1 cellular context compared by ENCODE assay signal in the genomic region with DNA sequence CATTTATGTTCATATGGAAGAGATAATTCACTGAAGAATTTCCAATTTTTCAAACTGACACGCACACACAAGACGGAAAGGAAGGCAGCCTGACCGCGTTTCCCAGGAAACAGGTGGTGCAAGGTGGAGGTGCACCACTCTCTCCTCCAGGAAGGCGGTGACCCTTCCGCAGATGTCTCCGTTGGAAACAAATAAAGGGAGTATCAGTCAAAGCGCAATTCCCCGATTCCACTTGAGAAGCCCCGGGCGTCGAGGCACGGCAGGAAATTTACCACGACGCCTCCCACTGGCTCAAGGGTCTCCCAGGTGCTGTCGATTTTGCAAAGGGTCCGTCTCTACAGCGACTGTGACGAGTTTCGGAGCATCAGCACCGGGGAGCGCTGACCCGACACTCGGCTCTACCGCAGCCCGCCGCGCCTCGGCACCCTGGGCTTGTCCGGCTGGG.
TF ChIP-seq lines count a peak whose summit lies in the region.

No MANE protein-coding gene starts in this region.

TF ChIP-seq in HepG2, 621 proteins besides CTCF, POLR2A, EP300 and RAD21:
- TF ChIP-seq ZNF558 (CRISPR knock-in tag; IDR thresholded peaks at IDR 0.05; ENCODE audit: borderline replicate concordance): no peak
- TF ChIP-seq ZHX2 (IDR thresholded peaks at IDR 0.05; ENCODE audit: low read depth): 0 out of 2 replicates have a peak, but pooled peaks have one; percentile 12
- TF ChIP-seq ZHX2 (CRISPR knock-in tag; IDR thresholded peaks at IDR 0.05; ENCODE audit: borderline replicate concordance): no peak
- 0 out of 2 replicates have a peak, but pooled peaks have one; percentile 26 for TF ChIP-seq MTF2 (CRISPR knock-in tag; IDR thresholded peaks at IDR 0.05; ENCODE audit: borderline replicate concordance)
- no peak for TF ChIP-seq JDP2 (CRISPR knock-in tag; IDR thresholded peaks at IDR 0.05; ENCODE audit: borderline replicate concordance)
- TF ChIP-seq NCOA5 (CRISPR knock-in tag; IDR thresholded peaks at IDR 0.05): 0 out of 2 replicates have a peak, but pooled peaks have one; percentile 24
- TF ChIP-seq GABPA (IDR thresholded peaks at IDR 0.05; ENCODE audit: low read depth, low read length): no peak
- TF ChIP-seq GABPA (CRISPR knock-in tag; IDR thresholded peaks at IDR 0.05; ENCODE audit: low read depth): peak; percentile 6; the same call in 1 of the 2 replicates
- TF ChIP-seq, protein P1, sequence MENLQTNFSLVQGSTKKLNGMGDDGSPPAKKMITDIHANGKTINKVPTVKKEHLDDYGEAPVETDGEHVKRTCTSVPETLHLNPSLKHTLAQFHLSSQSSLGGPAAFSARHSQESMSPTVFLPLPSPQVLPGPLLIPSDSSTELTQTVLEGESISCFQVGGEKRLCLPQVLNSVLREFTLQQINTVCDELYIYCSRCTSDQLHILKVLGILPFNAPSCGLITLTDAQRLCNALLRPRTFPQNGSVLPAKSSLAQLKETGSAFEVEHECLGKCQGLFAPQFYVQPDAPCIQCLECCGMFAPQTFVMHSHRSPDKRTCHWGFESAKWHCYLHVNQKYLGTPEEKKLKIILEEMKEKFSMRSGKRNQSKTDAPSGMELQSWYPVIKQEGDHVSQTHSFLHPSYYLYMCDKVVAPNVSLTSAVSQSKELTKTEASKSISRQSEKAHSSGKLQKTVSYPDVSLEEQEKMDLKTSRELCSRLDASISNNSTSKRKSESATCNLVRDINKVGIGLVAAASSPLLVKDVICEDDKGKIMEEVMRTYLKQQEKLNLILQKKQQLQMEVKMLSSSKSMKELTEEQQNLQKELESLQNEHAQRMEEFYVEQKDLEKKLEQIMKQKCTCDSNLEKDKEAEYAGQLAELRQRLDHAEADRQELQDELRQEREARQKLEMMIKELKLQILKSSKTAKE (CRISPR knock-in tag; IDR thresholded peaks at IDR 0.05; ENCODE audit: borderline replicate concordance): 0 out of 2 replicates have a peak, but pooled peaks have one; percentile 20
- TF ChIP-seq SATB2 (CRISPR knock-in tag; IDR thresholded peaks at IDR 0.05): 0 out of 2 replicates have a peak, but pooled peaks have one; percentile 46
- no peak for TF ChIP-seq BATF2 (CRISPR knock-in tag; IDR thresholded peaks at IDR 0.05)
- peak; percentile 19; the same call in 1 of the 2 replicates for TF ChIP-seq GABPB1 (CRISPR knock-in tag; IDR thresholded peaks at IDR 0.05)
- TF ChIP-seq ZBTB38 (CRISPR knock-in tag; IDR thresholded peaks at IDR 0.05): peak; percentile 34; the same call in 1 of the 2 replicates
- TF ChIP-seq MEIS2 (CRISPR knock-in tag; IDR thresholded peaks at IDR 0.05): 0 out of 2 replicates have a peak, but pooled peaks have one; percentile 1
- peak; percentile 11; the same call in 1 of the 2 replicates for TF ChIP-seq ZBTB42 (CRISPR knock-in tag; IDR thresholded peaks at IDR 0.05)
- TF ChIP-seq, protein P2, sequence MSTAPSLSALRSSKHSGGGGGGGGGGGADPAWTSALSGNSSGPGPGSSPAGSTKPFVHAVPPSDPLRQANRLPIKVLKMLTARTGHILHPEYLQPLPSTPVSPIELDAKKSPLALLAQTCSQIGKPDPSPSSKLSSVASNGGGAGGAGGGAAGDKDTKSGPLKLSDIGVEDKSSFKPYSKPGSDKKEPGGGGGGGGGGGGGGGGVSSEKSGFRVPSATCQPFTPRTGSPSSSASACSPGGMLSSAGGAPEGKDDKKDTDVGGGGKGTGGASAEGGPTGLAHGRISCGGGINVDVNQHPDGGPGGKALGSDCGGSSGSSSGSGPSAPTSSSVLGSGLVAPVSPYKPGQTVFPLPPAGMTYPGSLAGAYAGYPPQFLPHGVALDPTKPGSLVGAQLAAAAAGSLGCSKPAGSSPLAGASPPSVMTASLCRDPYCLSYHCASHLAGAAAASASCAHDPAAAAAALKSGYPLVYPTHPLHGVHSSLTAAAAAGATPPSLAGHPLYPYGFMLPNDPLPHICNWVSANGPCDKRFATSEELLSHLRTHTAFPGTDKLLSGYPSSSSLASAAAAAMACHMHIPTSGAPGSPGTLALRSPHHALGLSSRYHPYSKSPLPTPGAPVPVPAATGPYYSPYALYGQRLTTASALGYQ (CRISPR knock-in tag; IDR thresholded peaks at IDR 0.05): no peak
- 0 out of 2 replicates have a peak, but pooled peaks have one; percentile 10 for TF ChIP-seq ZNF674 (CRISPR knock-in tag; IDR thresholded peaks at IDR 0.05; ENCODE audit: low read depth)
- TF ChIP-seq POGZ (CRISPR knock-in tag; IDR thresholded peaks at IDR 0.05): no peak
- TF ChIP-seq ZBTB44 (CRISPR knock-in tag; IDR thresholded peaks at IDR 0.05): no peak
- 0 out of 2 replicates have a peak, but pooled peaks have one; percentile 23 for TF ChIP-seq ATF7-NPFF (CRISPR knock-in tag; IDR thresholded peaks at IDR 0.05; ENCODE audit: low read depth)
- no peak for TF ChIP-seq SRY (CRISPR knock-in tag; IDR thresholded peaks at IDR 0.05)
- 0 out of 2 replicates have a peak, but pooled peaks have one; percentile 3 for TF ChIP-seq DR1 (CRISPR knock-in tag; IDR thresholded peaks at IDR 0.05)
- no peak for TF ChIP-seq PRPF4 (IDR thresholded peaks at IDR 0.05; ENCODE audit: low read depth, low read length, poor library complexity, severe bottlenecking)
- TF ChIP-seq, protein P3, sequence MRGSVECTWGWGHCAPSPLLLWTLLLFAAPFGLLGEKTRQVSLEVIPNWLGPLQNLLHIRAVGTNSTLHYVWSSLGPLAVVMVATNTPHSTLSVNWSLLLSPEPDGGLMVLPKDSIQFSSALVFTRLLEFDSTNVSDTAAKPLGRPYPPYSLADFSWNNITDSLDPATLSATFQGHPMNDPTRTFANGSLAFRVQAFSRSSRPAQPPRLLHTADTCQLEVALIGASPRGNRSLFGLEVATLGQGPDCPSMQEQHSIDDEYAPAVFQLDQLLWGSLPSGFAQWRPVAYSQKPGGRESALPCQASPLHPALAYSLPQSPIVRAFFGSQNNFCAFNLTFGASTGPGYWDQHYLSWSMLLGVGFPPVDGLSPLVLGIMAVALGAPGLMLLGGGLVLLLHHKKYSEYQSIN (CRISPR knock-in tag; IDR thresholded peaks at IDR 0.05; ENCODE audit: borderline replicate concordance): no peak
- 0 out of 2 replicates have a peak, but pooled peaks have one; percentile 9 for TF ChIP-seq FOXC1 (CRISPR knock-in tag; IDR thresholded peaks at IDR 0.05; ENCODE audit: borderline replicate concordance)
- TF ChIP-seq NR2C2 (CRISPR knock-in tag; IDR thresholded peaks at IDR 0.05; ENCODE audit: borderline replicate concordance): no peak
- 0 out of 2 replicates have a peak, but pooled peaks have one; percentile 21 for TF ChIP-seq RXRA (CRISPR knock-in tag; IDR thresholded peaks at IDR 0.05)
- TF ChIP-seq NKX3-1 (CRISPR knock-in tag; IDR thresholded peaks at IDR 0.05): 0 out of 2 replicates have a peak, but pooled peaks have one; percentile 8
- no peak for TF ChIP-seq ZNF333 (CRISPR knock-in tag; IDR thresholded peaks at IDR 0.05; ENCODE audit: borderline replicate concordance)
- TF ChIP-seq NFE2L2 (IDR thresholded peaks at IDR 0.05; ENCODE audit: low read length): no peak
- TF ChIP-seq, protein P4, sequence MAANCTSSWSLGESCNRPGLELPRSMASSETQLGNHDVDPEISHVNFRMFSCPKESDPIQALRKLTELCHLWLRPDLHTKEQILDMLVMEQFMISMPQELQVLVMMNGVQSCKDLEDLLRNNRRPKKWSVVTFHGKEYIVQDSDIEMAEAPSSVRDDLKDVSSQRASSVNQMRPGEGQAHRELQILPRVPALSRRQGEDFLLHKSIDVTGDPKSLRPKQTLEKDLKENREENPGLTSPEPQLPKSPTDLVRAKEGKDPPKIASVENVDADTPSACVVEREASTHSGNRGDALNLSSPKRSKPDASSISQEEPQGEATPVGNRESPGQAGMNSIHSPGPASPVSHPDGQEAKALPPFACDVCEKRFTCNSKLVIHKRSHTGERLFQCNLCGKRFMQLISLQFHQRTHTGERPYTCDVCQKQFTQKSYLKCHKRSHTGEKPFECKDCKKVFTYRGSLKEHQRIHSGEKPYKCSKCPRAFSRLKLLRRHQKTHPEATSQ (CRISPR knock-in tag; IDR thresholded peaks at IDR 0.05; ENCODE audit: borderline replicate concordance): no peak
